1 cellular context compared by ENCODE assay signal in genomic region chr7:156402255-156402654, GRCh38.
TF ChIP-seq lines count a peak whose summit lies in the region.

No MANE protein-coding gene starts in this region.

TF ChIP-seq in K562, 482 proteins besides CTCF, POLR2A, EP300 and RAD21 (continued from another document and continues in another):
- TF ChIP-seq, protein P1, sequence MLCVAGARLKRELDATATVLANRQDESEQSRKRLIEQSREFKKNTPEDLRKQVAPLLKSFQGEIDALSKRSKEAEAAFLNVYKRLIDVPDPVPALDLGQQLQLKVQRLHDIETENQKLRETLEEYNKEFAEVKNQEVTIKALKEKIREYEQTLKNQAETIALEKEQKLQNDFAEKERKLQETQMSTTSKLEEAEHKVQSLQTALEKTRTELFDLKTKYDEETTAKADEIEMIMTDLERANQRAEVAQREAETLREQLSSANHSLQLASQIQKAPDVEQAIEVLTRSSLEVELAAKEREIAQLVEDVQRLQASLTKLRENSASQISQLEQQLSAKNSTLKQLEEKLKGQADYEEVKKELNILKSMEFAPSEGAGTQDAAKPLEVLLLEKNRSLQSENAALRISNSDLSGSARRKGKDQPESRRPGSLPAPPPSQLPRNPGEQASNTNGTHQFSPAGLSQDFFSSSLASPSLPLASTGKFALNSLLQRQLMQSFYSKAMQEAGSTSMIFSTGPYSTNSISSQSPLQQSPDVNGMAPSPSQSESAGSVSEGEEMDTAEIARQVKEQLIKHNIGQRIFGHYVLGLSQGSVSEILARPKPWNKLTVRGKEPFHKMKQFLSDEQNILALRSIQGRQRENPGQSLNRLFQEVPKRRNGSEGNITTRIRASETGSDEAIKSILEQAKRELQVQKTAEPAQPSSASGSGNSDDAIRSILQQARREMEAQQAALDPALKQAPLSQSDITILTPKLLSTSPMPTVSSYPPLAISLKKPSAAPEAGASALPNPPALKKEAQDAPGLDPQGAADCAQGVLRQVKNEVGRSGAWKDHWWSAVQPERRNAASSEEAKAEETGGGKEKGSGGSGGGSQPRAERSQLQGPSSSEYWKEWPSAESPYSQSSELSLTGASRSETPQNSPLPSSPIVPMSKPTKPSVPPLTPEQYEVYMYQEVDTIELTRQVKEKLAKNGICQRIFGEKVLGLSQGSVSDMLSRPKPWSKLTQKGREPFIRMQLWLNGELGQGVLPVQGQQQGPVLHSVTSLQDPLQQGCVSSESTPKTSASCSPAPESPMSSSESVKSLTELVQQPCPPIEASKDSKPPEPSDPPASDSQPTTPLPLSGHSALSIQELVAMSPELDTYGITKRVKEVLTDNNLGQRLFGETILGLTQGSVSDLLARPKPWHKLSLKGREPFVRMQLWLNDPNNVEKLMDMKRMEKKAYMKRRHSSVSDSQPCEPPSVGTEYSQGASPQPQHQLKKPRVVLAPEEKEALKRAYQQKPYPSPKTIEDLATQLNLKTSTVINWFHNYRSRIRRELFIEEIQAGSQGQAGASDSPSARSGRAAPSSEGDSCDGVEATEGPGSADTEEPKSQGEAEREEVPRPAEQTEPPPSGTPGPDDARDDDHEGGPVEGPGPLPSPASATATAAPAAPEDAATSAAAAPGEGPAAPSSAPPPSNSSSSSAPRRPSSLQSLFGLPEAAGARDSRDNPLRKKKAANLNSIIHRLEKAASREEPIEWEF (CRISPR knock-in tag; IDR thresholded peaks at IDR 0.05): no peak
- no peak for TF ChIP-seq GABPB2 (CRISPR knock-in tag; conservative IDR thresholded peaks at IDR 0.05)
- no peak for TF ChIP-seq PHF21A (IDR thresholded peaks at IDR 0.05; ENCODE audit: borderline replicate concordance, low read depth)
- no peak for TF ChIP-seq BRF2 (IDR thresholded peaks at IDR 0.05; ENCODE audit: borderline replicate concordance, insufficient read depth, insufficient read length)
- TF ChIP-seq RBM22 (IDR thresholded peaks at IDR 0.05; ENCODE audit: low read depth, low read length, poor library complexity, severe bottlenecking): no peak
- TF ChIP-seq CHCHD3 (CRISPR knock-in tag; IDR thresholded peaks at IDR 0.05): no peak
- TF ChIP-seq ZBTB43 (CRISPR knock-in tag; IDR thresholded peaks at IDR 0.05): no peak
- no peak for TF ChIP-seq ID3 (CRISPR knock-in tag; IDR thresholded peaks at IDR 0.05)
- no peak for TF ChIP-seq ID3 (tag; IDR thresholded peaks at IDR 0.05)
- TF ChIP-seq POLR2G (IDR thresholded peaks at IDR 0.05; ENCODE audit: low read depth, low read length): peak; percentile 87
- TF ChIP-seq RAD51 (IDR thresholded peaks at IDR 0.05; ENCODE audit: borderline replicate concordance, low read depth): no peak
- no peak for TF ChIP-seq ZFPM2 (CRISPR knock-in tag; IDR thresholded peaks at IDR 0.05)
- TF ChIP-seq STAT5B (CRISPR knock-in tag; IDR thresholded peaks at IDR 0.05): no peak
- no peak for TF ChIP-seq NCOA2 (IDR thresholded peaks at IDR 0.05; ENCODE audit: partially characterized antibody in 2 of 2)
- no peak for TF ChIP-seq CREB1 (IDR thresholded peaks at IDR 0.05)
- TF ChIP-seq CREB1 (CRISPR knock-in tag; IDR thresholded peaks at IDR 0.05): peak; percentile 49; the same call in 1 of the 2 replicates
- TF ChIP-seq RREB1 (CRISPR knock-in tag; IDR thresholded peaks at IDR 0.05): no peak; the same call in 1 of the 2 replicates
- TF ChIP-seq ZBTB9 (CRISPR knock-in tag; IDR thresholded peaks at IDR 0.05): peak; percentile 91; the same call in 1 of the 2 replicates
- TF ChIP-seq ZNF146 (CRISPR knock-in tag; IDR thresholded peaks at IDR 0.05; ENCODE audit: unreplicated experiment): no peak
- TF ChIP-seq CHD1 (IDR thresholded peaks at IDR 0.05; ENCODE audit: low read length): no peak
- no peak for TF ChIP-seq ETV6 (IDR thresholded peaks at IDR 0.05; ENCODE audit: borderline replicate concordance in 1 of 2, low read depth in 2 of 2, low read length in 1 of 2)
- no peak for TF ChIP-seq ETV6 (CRISPR knock-in tag; IDR thresholded peaks at IDR 0.05; ENCODE audit: borderline replicate concordance)
- no peak for TF ChIP-seq ZNF668 (CRISPR knock-in tag; IDR thresholded peaks at IDR 0.05)
- TF ChIP-seq ZBTB33 (CRISPR knock-in tag; IDR thresholded peaks at IDR 0.05): no peak
